14 cellular contexts compared by ENCODE assay signal in genomic region chr16:84111481-84111880, GRCh38. TPM values are rescaled to one million over a fixed set of nuclear protein-coding genes. Genes with fewer than 3 reads are reported as not detected.
"Had no signal": no experiment of that assay in that cellular context is flagged by ENCODE, and none has a peak within 500 bp of the region (broad histone marks: within the 10 kb centered on the region; RNA-seq: fewer than 3 reads in every experiment).

No MANE protein-coding gene starts in this region.

- H3K4me3 Mint-ChIP-seq: activated CD4-positive, alpha-beta memory T cell treated with anti-CD3 and anti-CD28 coated beads, Interleukin-2, amount 10 ng/mL, durations not matched to agents 7 days and 5 days; immature natural killer cell had no signal

- H3K27ac ChIP-seq: esophagus muscularis mucosa, right lobe of liver, upper lobe of right lung had no signal

- FAIRE-seq: bronchial epithelial cell had no signal

- H3K9me3 Mint-ChIP-seq: activated CD4-positive, alpha-beta memory T cell treated with anti-CD3 and anti-CD28 coated beads, Interleukin-2, amount 10 ng/mL, durations not matched to agents 7 days and 5 days; activated naive CD4-positive, alpha-beta T cell treated with anti-CD3 and anti-CD28 coated beads, Interleukin-2, amount 50 U/mL, for 72 hours; immature natural killer cell; naive thymus-derived CD4-positive, alpha-beta T cell had no signal

- H3K27me3 Mint-ChIP-seq: activated CD4-positive, alpha-beta memory T cell treated with anti-CD3 and anti-CD28 coated beads, Interleukin-2, amount 10 ng/mL, durations not matched to agents 7 days and 5 days; naive thymus-derived CD4-positive, alpha-beta T cell had no signal

- DNase-seq: activated CD4-positive, alpha-beta memory T cell treated with anti-CD3 and anti-CD28 coated beads, Interleukin-2, amount 10 ng/mL, durations not matched to agents 7 days and 5 days; activated CD4-positive, alpha-beta T cell treated with anti-CD3 and anti-CD28 coated beads for 1 hour; activated CD8-positive, alpha-beta memory T cell treated with anti-CD3 and anti-CD28 coated beads, Interleukin-2, amount 50 U/mL, for 48 hours; activated effector memory CD4-positive, alpha-beta T cell treated with anti-CD3 and anti-CD28 coated beads, Interleukin-2, amount 50 U/mL, for 16 hours; aorta; immature natural killer cell; left colon; right lobe of liver; upper lobe of right lung had no signal

- ATAC-seq: activated naive CD4-positive, alpha-beta T cell treated with anti-CD3 and anti-CD28 coated beads, Interleukin-2, amount 50 U/mL, for 72 hours; left colon; naive thymus-derived CD4-positive, alpha-beta T cell; right lobe of liver; upper lobe of right lung had no signal

- H3K9me3 ChIP-seq: esophagus muscularis mucosa, right lobe of liver, upper lobe of right lung had no signal

- H3K36me3 Mint-ChIP-seq: immature natural killer cell had no signal

- H3K4me3 ChIP-seq: esophagus muscularis mucosa, right lobe of liver, upper lobe of right lung had no signal

- H3K27ac Mint-ChIP-seq: activated CD4-positive, alpha-beta memory T cell treated with anti-CD3 and anti-CD28 coated beads, Interleukin-2, amount 10 ng/mL, durations not matched to agents 7 days and 5 days had no signal

- H3K27me3 ChIP-seq: esophagus muscularis mucosa, right lobe of liver, upper lobe of right lung had no signal

RNA-seq across cellular contexts. Expression of gene DNAAF1, which starts 33.6 kb away (rescaled TPM):
- total RNA-seq: activated CD4-positive, alpha-beta memory T cell treated with anti-CD3 and anti-CD28 coated beads, Interleukin-2, amount 10 ng/mL, durations not matched to agents 7 days and 5 days; activated naive CD4-positive, alpha-beta T cell treated with anti-CD3 and anti-CD28 coated beads, Interleukin-2, amount 50 U/mL, for 72 hours; bronchial epithelial cell; fibroblast of villous mesenchyme had no signal
